8 cellular contexts compared by ENCODE assay signal in the genomic region with DNA sequence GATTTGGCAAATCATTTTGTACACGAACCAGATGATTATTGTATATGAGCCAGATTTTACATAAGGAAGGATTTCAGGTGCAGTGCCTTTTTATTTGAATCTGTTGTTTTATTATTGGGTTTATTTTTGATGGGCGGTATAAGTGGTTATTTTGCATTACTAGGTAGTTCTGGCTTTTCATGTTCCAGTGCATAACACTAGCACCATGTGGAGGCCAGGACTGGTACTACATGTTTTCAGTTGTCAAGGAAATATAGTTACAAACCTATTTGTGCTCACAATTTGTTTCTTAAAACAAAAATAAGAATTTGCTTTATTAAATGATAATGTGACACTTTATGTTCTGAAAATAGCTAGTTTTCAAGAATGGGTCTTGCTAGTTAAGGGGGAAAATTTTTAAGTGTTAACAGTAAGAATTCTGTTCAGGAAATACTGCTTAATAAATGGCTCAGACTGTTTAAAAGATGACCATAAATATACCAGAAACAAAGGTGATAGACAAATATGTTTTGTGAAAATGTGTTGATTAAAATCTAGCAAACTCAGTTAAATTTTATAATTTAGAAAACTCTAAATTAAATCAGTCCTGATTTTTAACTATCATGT. TPM values are rescaled to one million over a fixed set of nuclear protein-coding genes. Genes with fewer than 3 reads are reported as not detected.
DNase-seq lines count a peak whose midpoint lies in the region; ATAC-seq and TF ChIP-seq lines count a peak whose summit lies in the region.

No MANE protein-coding gene starts in this region.

- no peak for TF ChIP-seq POLR2A in testis (IDR thresholded peaks at IDR 0.05)

- H3K27ac Mint-ChIP-seq in activated T-helper 1 cell treated with anti-CD3 and anti-CD28 coated beads, Interleukin-12 subunit alpha, Interleukin-12 subunit beta, Interleukin-2, Interleukin-4 antibody, amounts not matched to agents 30 ng/mL and 10 ng/mL and 1 ng/mL, durations not matched to agents 14 hours and 24 hours and 36 hours, result no peak overlapping the region
- no peak overlapping the region for H3K27ac Mint-ChIP-seq in natural killer cell

- WGBS in testis, 2 donors, result 21 to 33% methylated on average over 2 of the region's 2 CpGs

- H3K27me3 ChIP-seq in foreskin keratinocyte, result peaks cover 12% of the 10 kb centered on the region
- H3K27me3 ChIP-seq in testis, result no peaks in the 10 kb centered on the region

- in situ Hi-C loops in KBM-7 (cut with MboI; ENCODE audit: low pct_unique_long_range_greater_than_20kb, low sequenced_read_pairs), result no loop called here
- in situ Hi-C loops in SK-MEL-5 (cut with HindIII; ENCODE audit: low pct_unique_long_range_greater_than_20kb, low sequenced_read_pairs), result loop anchor here (25.0 kb wide), 2 partner anchors 144 to 244 kb away; no protein-coding TSS in a partner anchor

- no peak overlapping the region for H3K27ac ChIP-seq in foreskin keratinocyte
- no peak overlapping the region for H3K27ac ChIP-seq in testis

- no peak overlapping the region for H3K4me3 ChIP-seq in testis

- intact Hi-C loops in testis (cut with DNase I; ENCODE audit: low total_unique reads), result no loop called here
- intact Hi-C loops in activated T-helper 1 cell treated with anti-CD3 and anti-CD28 coated beads, Interleukin-12 subunit alpha, Interleukin-12 subunit beta, Interleukin-2, Interleukin-4 antibody, amounts not matched to agents 30 ng/mL and 10 ng/mL and 1 ng/mL, durations not matched to agents 14 hours and 24 hours and 36 hours (cut with micrococcal nuclease), result loop anchor here (1.0 to 5.0 kb wide), 2 partner anchors 245 to 844 kb away; no protein-coding TSS in a partner anchor
- intact Hi-C loops in natural killer cell (cut with micrococcal nuclease), result no loop called here

- H3K4me1 ChIP-seq in foreskin keratinocyte (no peaks in the 10 kb centered on the region), testis (no peaks in the 10 kb centered on the region)

- TF ChIP-seq CTCF in foreskin keratinocyte (conservative IDR thresholded peaks at IDR 0.05) (peak; percentile 95), testis (IDR thresholded peaks at IDR 0.05) (peak in 2 of 3 experiments; percentile 44 to 79), natural killer cell (IDR thresholded peaks at IDR 0.05) (no peak)

- peak; percentile 37 for DNase-seq in EL
- peak; percentile 36 for DNase-seq in KBM-7
- DNase-seq in SK-MEL-5 (ENCODE audit: low read depth, low spot score), result peak; percentile 69
- peak in 1 of 2 donors; percentile 35 for DNase-seq in foreskin keratinocyte
- peak; percentile 63 for DNase-seq in testis
- no peak for DNase-seq in activated T-helper 1 cell treated with anti-CD3 and anti-CD28 coated beads, Interleukin-12 subunit alpha, Interleukin-12 subunit beta, Interleukin-2, Interleukin-4 antibody, amounts not matched to agents 30 ng/mL and 10 ng/mL and 1 ng/mL, durations not matched to agents 14 hours and 24 hours and 36 hours (ENCODE audit: low spot score)
- no peak for DNase-seq in natural killer cell

- ATAC-seq in GM21515 (IDR thresholded peaks at IDR 0.05; ENCODE audit: unreplicated experiment) (peak; percentile 68), foreskin keratinocyte (peak; percentile 87), natural killer cell (no peak)

- no peaks in the 10 kb centered on the region for H3K36me3 Mint-ChIP-seq in activated T-helper 1 cell treated with anti-CD3 and anti-CD28 coated beads, Interleukin-12 subunit alpha, Interleukin-12 subunit beta, Interleukin-2, Interleukin-4 antibody, amounts not matched to agents 30 ng/mL and 10 ng/mL and 1 ng/mL, durations not matched to agents 14 hours and 24 hours and 36 hours (ENCODE audit: low read depth)
- peaks cover 5% of the 10 kb centered on the region for H3K36me3 Mint-ChIP-seq in natural killer cell

- H3K9me3 ChIP-seq in testis, result no peaks in the 10 kb centered on the region

- no peaks in the 10 kb centered on the region for H3K36me3 ChIP-seq in testis (ENCODE audit: low read depth, missing control alignments)

- H3K9me3 Mint-ChIP-seq in activated T-helper 1 cell treated with anti-CD3 and anti-CD28 coated beads, Interleukin-12 subunit alpha, Interleukin-12 subunit beta, Interleukin-2, Interleukin-4 antibody, amounts not matched to agents 30 ng/mL and 10 ng/mL and 1 ng/mL, durations not matched to agents 14 hours and 24 hours and 36 hours, result no peaks in the 10 kb centered on the region
- H3K9me3 Mint-ChIP-seq in natural killer cell, result peaks cover 6 to 8% of the 10 kb centered on the region in 2 donors

- H3K4me3 Mint-ChIP-seq in activated T-helper 1 cell treated with anti-CD3 and anti-CD28 coated beads, Interleukin-12 subunit alpha, Interleukin-12 subunit beta, Interleukin-2, Interleukin-4 antibody, amounts not matched to agents 30 ng/mL and 10 ng/mL and 1 ng/mL, durations not matched to agents 14 hours and 24 hours and 36 hours, result no peak overlapping the region
- no peak overlapping the region for H3K4me3 Mint-ChIP-seq in natural killer cell

- H3K4me1 Mint-ChIP-seq in activated T-helper 1 cell treated with anti-CD3 and anti-CD28 coated beads, Interleukin-12 subunit alpha, Interleukin-12 subunit beta, Interleukin-2, Interleukin-4 antibody, amounts not matched to agents 30 ng/mL and 10 ng/mL and 1 ng/mL, durations not matched to agents 14 hours and 24 hours and 36 hours (ENCODE audit: low read depth), result no peaks in the 10 kb centered on the region
- H3K4me1 Mint-ChIP-seq in natural killer cell, result no peaks in the 10 kb centered on the region

- H3K27me3 Mint-ChIP-seq in activated T-helper 1 cell treated with anti-CD3 and anti-CD28 coated beads, Interleukin-12 subunit alpha, Interleukin-12 subunit beta, Interleukin-2, Interleukin-4 antibody, amounts not matched to agents 30 ng/mL and 10 ng/mL and 1 ng/mL, durations not matched to agents 14 hours and 24 hours and 36 hours (ENCODE audit: insufficient read depth), result peaks cover 2% of the 10 kb centered on the region
- no peaks in the 10 kb centered on the region for H3K27me3 Mint-ChIP-seq in natural killer cell (ENCODE audit: low read depth in 2 of 2)

RNA-seq across cellular contexts. Expression of a gene that starts 7.1 kb away (rescaled TPM):
- 4.1 and 6.8 TPM in 2 replicates for total RNA-seq in SK-MEL-5 (2014; rRNA removed; shearing (Covaris generic))
- polyA plus RNA-seq in SK-MEL-5 (2015; cell fraction: cytosol; rRNA removed), result 2.9 and 3.8 TPM in 2 replicates
- 0.73 and 3.0 TPM in 2 replicates for polyA plus RNA-seq in SK-MEL-5 (2015; cell fraction: nucleus; rRNA removed)
- total RNA-seq in foreskin keratinocyte (0.42 and 0.44 TPM in 2 replicates), testis (under 1 TPM; 0.19 to 0.47 TPM), natural killer cell (not detected)
- polyA plus RNA-seq in foreskin keratinocyte (0.03 and 0.20 TPM in 2 replicates), testis (ENCODE audit: insufficient read depth, low read depth, low replicate concordance) (0.36 TPM)
- not detected in 2 replicates for total RNA-seq in activated T-helper 1 cell treated with anti-CD3 and anti-CD28 coated beads, Interleukin-12 subunit alpha, Interleukin-12 subunit beta, Interleukin-2, Interleukin-4 antibody, amounts not matched to agents 30 ng/mL and 10 ng/mL and 1 ng/mL, durations not matched to agents 14 hours and 24 hours and 36 hours

Comparison
In these comparisons a context has a peak if more than half of its experiments do, and no peak if none do; other contexts are left out.
1. DNase-seq: peak in EL (single experiment), KBM-7 (single experiment), SK-MEL-5 (single experiment) and testis (single experiment); none in activated T-helper 1 cell treated with anti-CD3 and anti-CD28 coated beads, Interleukin-12 subunit alpha, Interleukin-12 subunit beta, Interleukin-2, Interleukin-4 antibody, amounts not matched to agents 30 ng/mL and 10 ng/mL and 1 ng/mL, durations not matched to agents 14 hours and 24 hours and 36 hours (single experiment) and natural killer cell (single experiment).
2. ATAC-seq: peak in GM21515 (single experiment) and foreskin keratinocyte (single experiment); none in natural killer cell (0 of 3).